1 cellular context compared by ENCODE assay signal in the genomic region with DNA sequence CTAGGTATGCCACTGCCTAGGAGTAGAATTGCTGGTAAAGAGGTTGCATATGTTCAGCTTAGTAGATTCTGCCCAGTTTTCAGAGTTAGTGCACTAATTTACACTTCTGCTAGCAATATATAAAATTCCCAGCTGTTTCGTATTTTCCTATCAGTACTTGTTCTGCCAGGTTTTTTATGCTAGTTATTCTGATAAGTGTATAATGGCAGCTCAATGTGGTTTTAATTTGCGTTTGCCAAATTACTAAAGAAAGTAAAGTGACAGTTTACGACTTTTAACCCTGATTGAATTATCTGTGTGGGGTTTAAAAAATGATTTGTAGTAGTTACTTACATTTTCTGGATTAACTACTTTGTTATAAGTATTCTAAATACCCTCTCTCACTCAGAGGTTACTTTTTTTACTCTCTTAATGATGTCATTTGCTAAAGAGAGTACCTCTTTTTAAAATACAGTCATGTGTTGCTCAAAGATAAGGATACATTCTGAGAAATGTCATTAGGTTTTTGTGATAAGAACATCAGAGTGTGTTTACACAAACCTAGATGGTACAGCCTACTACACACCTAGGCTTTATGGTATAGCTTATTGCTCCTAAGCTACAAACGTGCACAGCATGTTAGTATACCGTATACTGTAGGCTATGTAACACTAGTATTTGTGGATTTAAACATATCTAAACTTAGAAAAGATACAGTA.
TF ChIP-seq lines count a peak whose summit lies in the region.

No MANE protein-coding gene starts in this region.

TF ChIP-seq in K562, 482 proteins besides CTCF, POLR2A, EP300 and RAD21 (continued from another document and continues in another):
- TF ChIP-seq, protein P1, sequence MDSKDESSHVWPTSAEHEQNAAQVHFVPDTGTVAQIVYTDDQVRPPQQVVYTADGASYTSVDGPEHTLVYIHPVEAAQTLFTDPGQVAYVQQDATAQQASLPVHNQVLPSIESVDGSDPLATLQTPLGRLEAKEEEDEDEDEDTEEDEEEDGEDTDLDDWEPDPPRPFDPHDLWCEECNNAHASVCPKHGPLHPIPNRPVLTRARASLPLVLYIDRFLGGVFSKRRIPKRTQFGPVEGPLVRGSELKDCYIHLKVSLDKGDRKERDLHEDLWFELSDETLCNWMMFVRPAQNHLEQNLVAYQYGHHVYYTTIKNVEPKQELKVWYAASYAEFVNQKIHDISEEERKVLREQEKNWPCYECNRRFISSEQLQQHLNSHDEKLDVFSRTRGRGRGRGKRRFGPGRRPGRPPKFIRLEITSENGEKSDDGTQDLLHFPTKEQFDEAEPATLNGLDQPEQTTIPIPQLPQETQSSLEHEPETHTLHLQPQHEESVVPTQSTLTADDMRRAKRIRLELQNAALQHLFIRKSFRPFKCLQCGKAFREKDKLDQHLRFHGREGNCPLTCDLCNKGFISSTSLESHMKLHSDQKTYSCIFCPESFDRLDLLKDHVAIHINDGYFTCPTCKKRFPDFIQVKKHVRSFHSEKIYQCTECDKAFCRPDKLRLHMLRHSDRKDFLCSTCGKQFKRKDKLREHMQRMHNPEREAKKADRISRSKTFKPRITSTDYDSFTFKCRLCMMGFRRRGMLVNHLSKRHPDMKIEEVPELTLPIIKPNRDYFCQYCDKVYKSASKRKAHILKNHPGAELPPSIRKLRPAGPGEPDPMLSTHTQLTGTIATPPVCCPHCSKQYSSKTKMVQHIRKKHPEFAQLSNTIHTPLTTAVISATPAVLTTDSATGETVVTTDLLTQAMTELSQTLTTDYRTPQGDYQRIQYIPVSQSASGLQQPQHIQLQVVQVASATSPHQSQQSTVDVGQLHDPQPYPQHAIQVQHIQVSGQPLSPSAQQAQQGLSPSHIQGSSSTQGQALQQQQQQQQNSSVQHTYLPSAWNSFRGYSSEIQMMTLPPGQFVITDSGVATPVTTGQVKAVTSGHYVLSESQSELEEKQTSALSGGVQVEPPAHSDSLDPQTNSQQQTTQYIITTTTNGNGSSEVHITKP (IDR thresholded peaks at IDR 0.05; ENCODE audit: partially characterized antibody) = peak; percentile 90
- TF ChIP-seq STAT5A (IDR thresholded peaks at IDR 0.05; ENCODE audit: borderline replicate concordance, low read length) = peak; percentile 96
- no peak for TF ChIP-seq ELF1 (tag; IDR thresholded peaks at IDR 0.05)
- TF ChIP-seq CREBBP (IDR thresholded peaks at IDR 0.05; ENCODE audit: low read depth, low read length) = no peak
- TF ChIP-seq SRF (CRISPR knock-in tag; IDR thresholded peaks at IDR 0.05) = no peak
- TF ChIP-seq, protein P2, sequence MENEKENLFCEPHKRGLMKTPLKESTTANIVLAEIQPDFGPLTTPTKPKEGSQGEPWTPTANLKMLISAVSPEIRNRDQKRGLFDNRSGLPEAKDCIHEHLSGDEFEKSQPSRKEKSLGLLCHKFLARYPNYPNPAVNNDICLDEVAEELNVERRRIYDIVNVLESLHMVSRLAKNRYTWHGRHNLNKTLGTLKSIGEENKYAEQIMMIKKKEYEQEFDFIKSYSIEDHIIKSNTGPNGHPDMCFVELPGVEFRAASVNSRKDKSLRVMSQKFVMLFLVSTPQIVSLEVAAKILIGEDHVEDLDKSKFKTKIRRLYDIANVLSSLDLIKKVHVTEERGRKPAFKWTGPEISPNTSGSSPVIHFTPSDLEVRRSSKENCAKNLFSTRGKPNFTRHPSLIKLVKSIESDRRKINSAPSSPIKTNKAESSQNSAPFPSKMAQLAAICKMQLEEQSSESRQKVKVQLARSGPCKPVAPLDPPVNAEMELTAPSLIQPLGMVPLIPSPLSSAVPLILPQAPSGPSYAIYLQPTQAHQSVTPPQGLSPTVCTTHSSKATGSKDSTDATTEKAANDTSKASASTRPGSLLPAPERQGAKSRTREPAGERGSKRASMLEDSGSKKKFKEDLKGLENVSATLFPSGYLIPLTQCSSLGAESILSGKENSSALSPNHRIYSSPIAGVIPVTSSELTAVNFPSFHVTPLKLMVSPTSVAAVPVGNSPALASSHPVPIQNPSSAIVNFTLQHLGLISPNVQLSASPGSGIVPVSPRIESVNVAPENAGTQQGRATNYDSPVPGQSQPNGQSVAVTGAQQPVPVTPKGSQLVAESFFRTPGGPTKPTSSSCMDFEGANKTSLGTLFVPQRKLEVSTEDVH (IDR thresholded peaks at IDR 0.05; ENCODE audit: low read depth, partially characterized antibody) = no peak
- no peak for TF ChIP-seq PTBP1 (IDR thresholded peaks at IDR 0.05; ENCODE audit: low read depth, low read length)
- TF ChIP-seq, protein P3, sequence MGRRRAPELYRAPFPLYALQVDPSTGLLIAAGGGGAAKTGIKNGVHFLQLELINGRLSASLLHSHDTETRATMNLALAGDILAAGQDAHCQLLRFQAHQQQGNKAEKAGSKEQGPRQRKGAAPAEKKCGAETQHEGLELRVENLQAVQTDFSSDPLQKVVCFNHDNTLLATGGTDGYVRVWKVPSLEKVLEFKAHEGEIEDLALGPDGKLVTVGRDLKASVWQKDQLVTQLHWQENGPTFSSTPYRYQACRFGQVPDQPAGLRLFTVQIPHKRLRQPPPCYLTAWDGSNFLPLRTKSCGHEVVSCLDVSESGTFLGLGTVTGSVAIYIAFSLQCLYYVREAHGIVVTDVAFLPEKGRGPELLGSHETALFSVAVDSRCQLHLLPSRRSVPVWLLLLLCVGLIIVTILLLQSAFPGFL (CRISPR knock-in tag; IDR thresholded peaks at IDR 0.05) = no peak
- TF ChIP-seq MAFG (tag; conservative IDR thresholded peaks at IDR 0.05) = no peak
- TF ChIP-seq, protein P4, sequence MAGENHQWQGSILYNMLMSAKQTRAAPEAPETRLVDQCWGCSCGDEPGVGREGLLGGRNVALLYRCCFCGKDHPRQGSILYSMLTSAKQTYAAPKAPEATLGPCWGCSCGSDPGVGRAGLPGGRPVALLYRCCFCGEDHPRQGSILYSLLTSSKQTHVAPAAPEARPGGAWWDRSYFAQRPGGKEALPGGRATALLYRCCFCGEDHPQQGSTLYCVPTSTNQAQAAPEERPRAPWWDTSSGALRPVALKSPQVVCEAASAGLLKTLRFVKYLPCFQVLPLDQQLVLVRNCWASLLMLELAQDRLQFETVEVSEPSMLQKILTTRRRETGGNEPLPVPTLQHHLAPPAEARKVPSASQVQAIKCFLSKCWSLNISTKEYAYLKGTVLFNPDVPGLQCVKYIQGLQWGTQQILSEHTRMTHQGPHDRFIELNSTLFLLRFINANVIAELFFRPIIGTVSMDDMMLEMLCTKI (IDR thresholded peaks at IDR 0.05; ENCODE audit: partially characterized antibody) = no peak
- peak; percentile 76 for TF ChIP-seq CBFA2T2 (conservative IDR thresholded peaks at IDR 0.05)
- TF ChIP-seq CBFA2T3 (IDR thresholded peaks at IDR 0.05) = peak; percentile 87
- TF ChIP-seq, protein P5, sequence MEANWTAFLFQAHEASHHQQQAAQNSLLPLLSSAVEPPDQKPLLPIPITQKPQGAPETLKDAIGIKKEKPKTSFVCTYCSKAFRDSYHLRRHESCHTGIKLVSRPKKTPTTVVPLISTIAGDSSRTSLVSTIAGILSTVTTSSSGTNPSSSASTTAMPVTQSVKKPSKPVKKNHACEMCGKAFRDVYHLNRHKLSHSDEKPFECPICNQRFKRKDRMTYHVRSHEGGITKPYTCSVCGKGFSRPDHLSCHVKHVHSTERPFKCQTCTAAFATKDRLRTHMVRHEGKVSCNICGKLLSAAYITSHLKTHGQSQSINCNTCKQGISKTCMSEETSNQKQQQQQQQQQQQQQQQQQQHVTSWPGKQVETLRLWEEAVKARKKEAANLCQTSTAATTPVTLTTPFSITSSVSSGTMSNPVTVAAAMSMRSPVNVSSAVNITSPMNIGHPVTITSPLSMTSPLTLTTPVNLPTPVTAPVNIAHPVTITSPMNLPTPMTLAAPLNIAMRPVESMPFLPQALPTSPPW (CRISPR knock-in tag; IDR thresholded peaks at IDR 0.05) = no peak
- no peak for TF ChIP-seq NFE2 (IDR thresholded peaks at IDR 0.05; ENCODE audit: low read depth)
- no peak for TF ChIP-seq MECOM (CRISPR knock-in tag; IDR thresholded peaks at IDR 0.05)
- no peak for TF ChIP-seq SREBF1 (IDR thresholded peaks at IDR 0.05; ENCODE audit: borderline replicate concordance, low read depth, low read length)
- no peak for TF ChIP-seq FOS (IDR thresholded peaks at IDR 0.05; ENCODE audit: extremely low read depth, insufficient read length)
- TF ChIP-seq, protein P6, sequence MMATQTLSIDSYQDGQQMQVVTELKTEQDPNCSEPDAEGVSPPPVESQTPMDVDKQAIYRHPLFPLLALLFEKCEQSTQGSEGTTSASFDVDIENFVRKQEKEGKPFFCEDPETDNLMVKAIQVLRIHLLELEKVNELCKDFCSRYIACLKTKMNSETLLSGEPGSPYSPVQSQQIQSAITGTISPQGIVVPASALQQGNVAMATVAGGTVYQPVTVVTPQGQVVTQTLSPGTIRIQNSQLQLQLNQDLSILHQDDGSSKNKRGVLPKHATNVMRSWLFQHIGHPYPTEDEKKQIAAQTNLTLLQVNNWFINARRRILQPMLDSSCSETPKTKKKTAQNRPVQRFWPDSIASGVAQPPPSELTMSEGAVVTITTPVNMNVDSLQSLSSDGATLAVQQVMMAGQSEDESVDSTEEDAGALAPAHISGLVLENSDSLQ (IDR thresholded peaks at IDR 0.05) = 0 out of 2 replicates have a peak, but pooled peaks have one; percentile 27
- TF ChIP-seq NR3C1 (CRISPR knock-in tag; IDR thresholded peaks at IDR 0.05) = no peak
- TF ChIP-seq, protein P7, sequence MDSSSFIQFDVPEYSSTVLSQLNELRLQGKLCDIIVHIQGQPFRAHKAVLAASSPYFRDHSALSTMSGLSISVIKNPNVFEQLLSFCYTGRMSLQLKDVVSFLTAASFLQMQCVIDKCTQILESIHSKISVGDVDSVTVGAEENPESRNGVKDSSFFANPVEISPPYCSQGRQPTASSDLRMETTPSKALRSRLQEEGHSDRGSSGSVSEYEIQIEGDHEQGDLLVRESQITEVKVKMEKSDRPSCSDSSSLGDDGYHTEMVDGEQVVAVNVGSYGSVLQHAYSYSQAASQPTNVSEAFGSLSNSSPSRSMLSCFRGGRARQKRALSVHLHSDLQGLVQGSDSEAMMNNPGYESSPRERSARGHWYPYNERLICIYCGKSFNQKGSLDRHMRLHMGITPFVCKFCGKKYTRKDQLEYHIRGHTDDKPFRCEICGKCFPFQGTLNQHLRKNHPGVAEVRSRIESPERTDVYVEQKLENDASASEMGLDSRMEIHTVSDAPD (CRISPR knock-in tag; IDR thresholded peaks at IDR 0.05) = no peak
- no peak for TF ChIP-seq ZNF316 (IDR thresholded peaks at IDR 0.05)
- no peak for TF ChIP-seq ZNF197 (CRISPR knock-in tag; IDR thresholded peaks at IDR 0.05; ENCODE audit: low read depth)
- no peak for TF ChIP-seq HEY1 (CRISPR knock-in tag; IDR thresholded peaks at IDR 0.05; ENCODE audit: borderline replicate concordance)
- no peak for TF ChIP-seq GTF2F1 (IDR thresholded peaks at IDR 0.05; ENCODE audit: low read depth, low read length)
- TF ChIP-seq COPS2 (conservative IDR thresholded peaks at IDR 0.05) = no peak
- no peak for TF ChIP-seq SAFB2 (IDR thresholded peaks at IDR 0.05; ENCODE audit: borderline replicate concordance, low read depth, low read length, severe bottlenecking)
- TF ChIP-seq ERF (CRISPR knock-in tag; IDR thresholded peaks at IDR 0.05) = no peak
- TF ChIP-seq NELFE (IDR thresholded peaks at IDR 0.05; ENCODE audit: insufficient read depth, insufficient read length) = no peak
- TF ChIP-seq ZNF140 (CRISPR knock-in tag; IDR thresholded peaks at IDR 0.05) = no peak
- TF ChIP-seq KAT2B (IDR thresholded peaks at IDR 0.05; ENCODE audit: low read depth, low read length) = no peak
- TF ChIP-seq, protein P8, sequence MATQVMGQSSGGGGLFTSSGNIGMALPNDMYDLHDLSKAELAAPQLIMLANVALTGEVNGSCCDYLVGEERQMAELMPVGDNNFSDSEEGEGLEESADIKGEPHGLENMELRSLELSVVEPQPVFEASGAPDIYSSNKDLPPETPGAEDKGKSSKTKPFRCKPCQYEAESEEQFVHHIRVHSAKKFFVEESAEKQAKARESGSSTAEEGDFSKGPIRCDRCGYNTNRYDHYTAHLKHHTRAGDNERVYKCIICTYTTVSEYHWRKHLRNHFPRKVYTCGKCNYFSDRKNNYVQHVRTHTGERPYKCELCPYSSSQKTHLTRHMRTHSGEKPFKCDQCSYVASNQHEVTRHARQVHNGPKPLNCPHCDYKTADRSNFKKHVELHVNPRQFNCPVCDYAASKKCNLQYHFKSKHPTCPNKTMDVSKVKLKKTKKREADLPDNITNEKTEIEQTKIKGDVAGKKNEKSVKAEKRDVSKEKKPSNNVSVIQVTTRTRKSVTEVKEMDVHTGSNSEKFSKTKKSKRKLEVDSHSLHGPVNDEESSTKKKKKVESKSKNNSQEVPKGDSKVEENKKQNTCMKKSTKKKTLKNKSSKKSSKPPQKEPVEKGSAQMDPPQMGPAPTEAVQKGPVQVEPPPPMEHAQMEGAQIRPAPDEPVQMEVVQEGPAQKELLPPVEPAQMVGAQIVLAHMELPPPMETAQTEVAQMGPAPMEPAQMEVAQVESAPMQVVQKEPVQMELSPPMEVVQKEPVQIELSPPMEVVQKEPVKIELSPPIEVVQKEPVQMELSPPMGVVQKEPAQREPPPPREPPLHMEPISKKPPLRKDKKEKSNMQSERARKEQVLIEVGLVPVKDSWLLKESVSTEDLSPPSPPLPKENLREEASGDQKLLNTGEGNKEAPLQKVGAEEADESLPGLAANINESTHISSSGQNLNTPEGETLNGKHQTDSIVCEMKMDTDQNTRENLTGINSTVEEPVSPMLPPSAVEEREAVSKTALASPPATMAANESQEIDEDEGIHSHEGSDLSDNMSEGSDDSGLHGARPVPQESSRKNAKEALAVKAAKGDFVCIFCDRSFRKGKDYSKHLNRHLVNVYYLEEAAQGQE (CRISPR knock-in tag; IDR thresholded peaks at IDR 0.05; ENCODE audit: low read depth) = no peak
- TF ChIP-seq, protein P9, sequence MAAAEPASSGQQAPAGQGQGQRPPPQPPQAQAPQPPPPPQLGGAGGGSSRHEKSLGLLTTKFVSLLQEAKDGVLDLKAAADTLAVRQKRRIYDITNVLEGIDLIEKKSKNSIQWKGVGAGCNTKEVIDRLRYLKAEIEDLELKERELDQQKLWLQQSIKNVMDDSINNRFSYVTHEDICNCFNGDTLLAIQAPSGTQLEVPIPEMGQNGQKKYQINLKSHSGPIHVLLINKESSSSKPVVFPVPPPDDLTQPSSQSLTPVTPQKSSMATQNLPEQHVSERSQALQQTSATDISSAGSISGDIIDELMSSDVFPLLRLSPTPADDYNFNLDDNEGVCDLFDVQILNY (CRISPR knock-in tag; IDR thresholded peaks at IDR 0.05) = no peak
- TF ChIP-seq ZEB2 (IDR thresholded peaks at IDR 0.05) = peak; percentile 73; the same call in 1 of the 2 replicates
- no peak for TF ChIP-seq TEAD2 (tag; IDR thresholded peaks at IDR 0.05)
- TF ChIP-seq GABPB1 (CRISPR knock-in tag; IDR thresholded peaks at IDR 0.05) = no peak
